Comparison of ENCODE assay signal across 20 cellular contexts in genomic region chr4:140046037-140046436, GRCh38.
DNase-seq lines count a peak whose midpoint lies in the region; ATAC-seq, FAIRE-seq and TF ChIP-seq lines count a peak whose summit lies in the region.
"Had no signal": no experiment of that assay in that cellular context is flagged by ENCODE, and none has a peak within 500 bp of the region (broad histone marks: within the 10 kb centered on the region; RNA-seq: fewer than 3 reads in every experiment).

No MANE protein-coding gene starts in this region.

- H2AFZ ChIP-seq in endothelial cell of umbilical vein (ENCODE audit: low read depth, low read length) = no peak overlapping the region
- no peak overlapping the region for H2AFZ ChIP-seq in trophoblast cell (ENCODE audit: insufficient read depth, low read length, poor library complexity)

- BruUV-seq in endothelial cell of umbilical vein (replicated peaks; lab: Mats Ljungman, UMichigan) = no TSS peak

- H4K8ac ChIP-seq in trophoblast cell (ENCODE audit: low read depth, low read length) = no peak overlapping the region

- peaks cover 2% of the 10 kb centered on the region for H3K79me2 ChIP-seq in endothelial cell of umbilical vein (ENCODE audit: control insufficient read depth, insufficient read depth, low read length)
- peaks cover 6% of the 10 kb centered on the region for H3K79me2 ChIP-seq in trophoblast cell (ENCODE audit: control insufficient read depth, insufficient read depth, low read length, poor library complexity)

- H3K36me3 ChIP-seq in endothelial cell of umbilical vein (ENCODE audit: control insufficient read depth in 2 of 2, extremely low read depth in 1 of 2, insufficient read depth in 2 of 2, low read length in 2 of 2) = no peaks in the 10 kb centered on the region
- no peaks in the 10 kb centered on the region for H3K36me3 ChIP-seq in trophoblast cell (ENCODE audit: control insufficient read depth in 1 of 2, insufficient read depth in 2 of 2, low read length in 2 of 2)
- H3K36me3 ChIP-seq: adrenal gland, vagina had no signal

- POLR2A ChIA-PET in endothelial cell of umbilical vein (lab: Charles Lee) = no interaction called here

- H4K20me1 ChIP-seq in endothelial cell of umbilical vein (replicated peaks; ENCODE audit: control insufficient read depth, extremely low read depth, insufficient read depth, low read length) = no peaks in the 10 kb centered on the region

- H3K4me3 ChIP-seq in endothelial cell of umbilical vein (replicated peaks in 1 of 3; ENCODE audit: insufficient read depth in 1 of 3, low read depth in 1 of 3, low read length in 3 of 3) = no peak overlapping the region
- no peak overlapping the region for H3K4me3 ChIP-seq in trophoblast cell (ENCODE audit: low read depth, low read length)
- H3K4me3 ChIP-seq: adrenal gland, vagina had no signal

- no peak overlapping the region for H3K4ac ChIP-seq in trophoblast cell (ENCODE audit: low read depth, low read length)

- intact Hi-C loops in endothelial cell of umbilical vein (cut with micrococcal nuclease) = loop anchor here (5.0 kb wide), 2 partner anchors 129 to 154 kb away; no protein-coding TSS in a partner anchor

- H3K27me3 ChIP-seq in endothelial cell of umbilical vein (ENCODE audit: control insufficient read depth in 2 of 2, insufficient read depth in 2 of 2, low read length in 2 of 2) (no peaks in the 10 kb centered on the region), trophoblast cell (ENCODE audit: insufficient read depth, low read length) (no peaks in the 10 kb centered on the region)
- H3K27me3 ChIP-seq: adrenal gland, vagina had no signal

- H3K9ac ChIP-seq in endothelial cell of umbilical vein (replicated peaks; ENCODE audit: extremely low read depth, insufficient read depth, low read length) (no peak overlapping the region), trophoblast cell (ENCODE audit: low read length) (no peak overlapping the region)

- CTCF ChIA-PET in endothelial cell of umbilical vein (lab: Charles Lee) = interaction anchor here (1.6 to 2.6 kb wide), 2 partner anchors 8 to 117 kb away, joined by 3 to 12 read pairs; no protein-coding TSS in a partner anchor

- no peak for TF ChIP-seq CTCF in endothelial cell of umbilical vein (IDR thresholded peaks at IDR 0.05; ENCODE audit: extremely low read depth in 1 of 2, insufficient read depth in 1 of 2, low read depth in 1 of 2, low read length in 2 of 2)

- no CpG with 5 or more reads among the region's 3 CpGs for WGBS in trophoblast cell (ENCODE audit: extremely low coverage, insufficient coverage, insufficient read length)

- FAIRE-seq in endothelial cell of umbilical vein (lab: Jason Lieb, UNC) = no peak
- FAIRE-seq: A204.1 had no signal

- H4K91ac ChIP-seq in trophoblast cell (ENCODE audit: low read depth, low read length) = no peak overlapping the region

- no peaks in the 10 kb centered on the region for H3K9me1 ChIP-seq in endothelial cell of umbilical vein (replicated peaks; ENCODE audit: control insufficient read depth, extremely low read depth, insufficient read depth, low read length)

- peak overlapping the region; percentile 25 for H2BK120ac ChIP-seq in trophoblast cell (ENCODE audit: insufficient read depth, low read length, poor library complexity)

- dilution Hi-C loops in endothelial cell of umbilical vein (cut with MboI; ENCODE audit: extremely low pct_ligation_motif_present, low sequenced_read_pairs) = no loop called here

- peak overlapping the region; percentile 51 for H3K14ac ChIP-seq in trophoblast cell (ENCODE audit: low read length)

- H2BK12ac ChIP-seq in trophoblast cell (ENCODE audit: low read length) = no peak overlapping the region

- no peak for ATAC-seq in HG03159 (IDR thresholded peaks at IDR 0.05; ENCODE audit: unreplicated experiment)
- ATAC-seq: activated T-helper 17 cell treated with anti-CD3 and anti-CD28 coated beads, Interleukin-2, amount 50 U/mL, for 72 hours; right cardiac atrium had no signal

- no peak overlapping the region for H4K12ac ChIP-seq in trophoblast cell (ENCODE audit: low read depth, low read length)

- TF ChIP-seq POLR2A in endothelial cell of umbilical vein (IDR thresholded peaks at IDR 0.05; ENCODE audit: low read depth, low read length) = no peak

- H3K79me1 ChIP-seq in trophoblast cell (ENCODE audit: low read length) = peaks cover 9% of the 10 kb centered on the region

- no peak overlapping the region for H3K18ac ChIP-seq in trophoblast cell (ENCODE audit: low read length)

- peak overlapping the region; percentile 54 for H2BK5ac ChIP-seq in trophoblast cell (ENCODE audit: low read depth, low read length, poor library complexity)

- DNase-seq in NCI-H510A treated with DMSO at 0.1 percent for 48 hours (lab: John Stamatoyannopoulos, UW) = peak; percentile 34
- no peak for DNase-seq in NCI-H510A (lab: John Stamatoyannopoulos, UW)
- DNase-seq in NCI-H69 (lab: John Stamatoyannopoulos, UW) = peak; percentile 25
- DNase-seq in endothelial cell of umbilical vein (ENCODE audit: low read depth, low spot score) = peak; percentile 30
- DNase-seq in trophoblast cell = no peak
- DNase-seq in islet precursor cell = no peak
- no peak for DNase-seq in NCI-H446 (lab: John Stamatoyannopoulos, UW)
- DNase-seq: activated B cell treated with CpG ODN at 0.5 μM for 24 hours; activated CD8-positive, alpha-beta memory T cell treated with anti-CD3 and anti-CD28 coated beads for 24 hours; adrenal gland; cerebellar nuclear complex; foreskin melanocyte; mammary epithelial cell; NCI-H1930; NCI-H748 treated with DMSO at 0.1 percent for 48 hours; right cardiac atrium had no signal

- H3K4me1 ChIP-seq in endothelial cell of umbilical vein (ENCODE audit: control insufficient read depth, extremely low read depth, insufficient read depth, low read length) (peaks cover 49% of the 10 kb centered on the region), trophoblast cell (ENCODE audit: control insufficient read depth in 1 of 2, insufficient read depth in 2 of 2, low read length in 2 of 2) (peaks cover 11 to 28% of the 10 kb centered on the region in 2 experiments)

- peak overlapping the region; percentile 80 for H2AK5ac ChIP-seq in trophoblast cell (ENCODE audit: low read length)

- no peak overlapping the region for H3K4me2 ChIP-seq in endothelial cell of umbilical vein (ENCODE audit: insufficient read depth, low read length)
- no peak overlapping the region for H3K4me2 ChIP-seq in trophoblast cell (ENCODE audit: low read length)

- H3K27ac ChIP-seq in endothelial cell of umbilical vein (ENCODE audit: insufficient read depth, low read depth, low read length) (no peak overlapping the region), trophoblast cell (ENCODE audit: low read depth, low read length) (no peak overlapping the region)
- H3K27ac ChIP-seq: adrenal gland, vagina had no signal

- H3K23ac ChIP-seq in trophoblast cell (ENCODE audit: low read length) = no peak overlapping the region

- H3K9me3 ChIP-seq in endothelial cell of umbilical vein (replicated peaks; ENCODE audit: control insufficient read depth, insufficient read depth, low read length) = no peaks in the 10 kb centered on the region
- H3K9me3 ChIP-seq in trophoblast cell (ENCODE audit: insufficient read depth, low read depth, low read length) = no peaks in the 10 kb centered on the region
- H3K9me3 ChIP-seq: adrenal gland, vagina had no signal

TF ChIP-seq in endothelial cell of umbilical vein, 7 proteins besides CTCF, POLR2A, EP300 and RAD21:
- TF ChIP-seq, protein P1, sequence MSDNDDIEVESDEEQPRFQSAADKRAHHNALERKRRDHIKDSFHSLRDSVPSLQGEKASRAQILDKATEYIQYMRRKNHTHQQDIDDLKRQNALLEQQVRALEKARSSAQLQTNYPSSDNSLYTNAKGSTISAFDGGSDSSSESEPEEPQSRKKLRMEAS (IDR thresholded peaks at IDR 0.05; ENCODE audit: insufficient read depth, insufficient read length) = no peak
- no peak for TF ChIP-seq MYC (IDR thresholded peaks at IDR 0.05; ENCODE audit: low read depth, low read length)
- no peak for TF ChIP-seq EZH2 (IDR thresholded peaks at IDR 0.05; ENCODE audit: borderline replicate concordance, low read depth, low read length, severe bottlenecking)
- no peak for TF ChIP-seq FOS (IDR thresholded peaks at IDR 0.05; ENCODE audit: borderline replicate concordance, insufficient read depth, low read length)
- TF ChIP-seq POLR2AphosphoS5 (IDR thresholded peaks at IDR 0.05; ENCODE audit: insufficient read depth, low read depth, low read length) = no peak
- TF ChIP-seq JUN (IDR thresholded peaks at IDR 0.05; ENCODE audit: borderline replicate concordance, insufficient read depth, insufficient read length, low read depth) = no peak
- no peak for TF ChIP-seq GATA2 (IDR thresholded peaks at IDR 0.05; ENCODE audit: insufficient read depth, insufficient read length, low read depth, low read length)
TF ChIP-seq in endothelial cell of umbilical vein: peak in this region for 0.

Comparison
In these comparisons a context has a peak if more than half of its experiments do, and no peak if none do; other contexts are left out.
1. DNase-seq: peak in NCI-H510A treated with DMSO at 0.1 percent for 48 hours (single experiment), NCI-H69 (single experiment) and endothelial cell of umbilical vein (single experiment); none in NCI-H510A (single experiment), trophoblast cell (0 of 2), islet precursor cell (single experiment) and NCI-H446 (0 of 2).